ENCODE assay signal across 21 cellular contexts in the genomic region with DNA sequence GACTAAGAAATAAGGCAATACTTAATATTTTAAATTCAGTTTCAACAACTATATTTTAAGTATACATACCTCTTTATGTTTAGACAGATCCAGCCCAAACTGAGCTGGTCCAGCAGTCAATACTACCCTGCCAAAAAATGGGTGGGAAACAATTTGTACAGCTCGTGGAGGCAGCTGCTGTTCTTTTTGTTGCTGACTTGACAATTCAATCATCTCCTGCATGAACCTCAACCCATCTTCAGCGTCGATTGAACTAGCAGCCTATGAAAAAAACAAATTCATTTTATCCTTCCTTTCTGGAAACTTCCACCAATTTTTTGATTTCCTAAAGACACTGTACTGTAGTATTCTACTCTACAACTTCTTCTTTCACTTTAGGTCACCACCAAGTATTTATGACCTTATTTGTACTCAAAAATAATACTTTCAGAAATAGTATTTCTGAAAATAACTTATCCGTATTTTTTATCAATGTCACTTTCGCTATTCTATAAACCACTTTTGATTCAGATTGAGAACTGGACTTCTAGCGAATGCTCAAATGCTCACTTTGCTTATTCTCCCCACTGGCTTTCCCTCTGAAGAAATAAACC.
"Had no signal": no experiment of that assay in that cellular context is flagged by ENCODE, and none has a peak within 500 bp of the region (broad histone marks: within the 10 kb centered on the region; RNA-seq: fewer than 3 reads in every experiment).

No MANE protein-coding gene starts in this region.

- H3K9ac ChIP-seq: parathyroid adenoma had no signal

- DNase-seq: activated CD4-positive, alpha-beta T cell treated with anti-CD3 and anti-CD28 coated beads for 1 hour; activated CD4-positive, alpha-beta T cell treated with anti-CD3 and anti-CD28 coated beads, Interleukin-2, amount 50 U/mL, for 4 hours; activated effector memory CD4-positive, alpha-beta T cell treated with Interleukin-2 at 50 U/mL for 16 hours; activated T-cell treated with anti-CD3 and anti-CD28 coated beads for 4 hours; body of pancreas; central memory CD4-positive, alpha-beta T cell; cortex of kidney; effector CD8-positive, alpha-beta T cell; esophagus squamous epithelium; hippocampal formation; kidney; left ventricle myocardium superior; mesenchymal stem cell; naive thymus-derived CD8-positive, alpha-beta T cell; stimulated activated naive CD4-positive, alpha-beta T cell; T1000; tibial artery had no signal

- ATAC-seq: activated naive CD4-positive, alpha-beta T cell treated with anti-CD3 and anti-CD28 coated beads, Interleukin-2, amount 50 U/mL, for 72 hours; body of pancreas; left ventricle myocardium superior; naive thymus-derived CD8-positive, alpha-beta T cell had no signal

- H3K27me3 ChIP-seq: body of pancreas, esophagus squamous epithelium, tibial artery had no signal

- H3K4me3 ChIP-seq: body of pancreas, esophagus squamous epithelium, tibial artery had no signal

- H3K27ac ChIP-seq: body of pancreas, esophagus squamous epithelium, parathyroid adenoma, tibial artery had no signal

- H3K79me2 ChIP-seq: parathyroid adenoma had no signal

- H2AFZ ChIP-seq: parathyroid adenoma had no signal

- H3K4me3 Mint-ChIP-seq: naive thymus-derived CD8-positive, alpha-beta T cell had no signal

- H3K4me1 ChIP-seq: body of pancreas, esophagus squamous epithelium, parathyroid adenoma, tibial artery had no signal

- FAIRE-seq: endothelial cell of umbilical vein, kidney, urothelium cell line had no signal

- H3K9me3 Mint-ChIP-seq: activated naive CD4-positive, alpha-beta T cell treated with anti-CD3 and anti-CD28 coated beads, Interleukin-2, amount 50 U/mL, for 72 hours; naive thymus-derived CD8-positive, alpha-beta T cell had no signal

- H3K27ac Mint-ChIP-seq: activated naive CD4-positive, alpha-beta T cell treated with anti-CD3 and anti-CD28 coated beads, Interleukin-2, amount 50 U/mL, for 72 hours had no signal

- H3K9me3 ChIP-seq: body of pancreas, esophagus squamous epithelium, tibial artery had no signal

- H3K27me3 Mint-ChIP-seq: naive thymus-derived CD8-positive, alpha-beta T cell had no signal
